In the genomic region with DNA sequence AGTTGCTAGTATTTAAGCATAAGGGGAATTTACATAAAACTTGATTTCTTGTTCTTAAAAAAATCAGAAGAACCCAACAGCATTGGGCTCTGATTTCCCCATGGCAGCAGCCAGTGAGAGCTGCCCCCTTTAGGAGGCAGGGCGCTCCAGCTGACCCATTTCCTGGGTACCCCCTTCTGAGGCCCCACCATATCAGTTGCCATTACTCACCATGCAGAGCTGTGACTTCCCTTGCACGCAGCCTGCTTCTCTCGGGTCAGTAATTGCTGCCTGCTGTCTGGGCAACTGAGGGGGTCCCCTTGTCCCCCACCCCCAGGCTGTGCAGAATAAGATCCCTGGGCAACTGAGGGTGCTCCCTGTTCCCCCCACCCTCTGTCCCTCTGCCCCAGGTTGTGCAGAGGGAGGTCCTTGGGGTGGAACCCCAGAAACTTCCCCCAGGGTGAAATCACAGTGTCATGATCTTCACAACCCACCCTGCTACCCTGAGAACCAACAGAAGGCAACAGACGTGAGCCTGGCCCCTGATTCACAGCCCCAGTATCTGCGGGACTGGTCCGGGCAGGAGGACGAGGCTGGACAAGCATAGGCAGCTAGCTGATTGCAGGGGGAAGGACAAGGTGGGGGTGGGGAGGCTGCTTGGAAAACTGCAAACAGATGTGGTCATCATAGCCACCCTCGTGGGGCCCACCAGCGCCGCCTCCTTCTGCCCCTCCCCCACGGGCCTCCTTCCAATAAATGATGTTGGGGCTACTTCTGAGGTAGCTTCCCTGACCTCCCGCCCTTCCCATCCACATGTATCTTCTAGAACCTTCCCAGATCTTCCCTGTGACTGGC, we compare ENCODE assay signal across 17 cellular contexts. TPM values are rescaled to one million over a fixed set of nuclear protein-coding genes. Genes with fewer than 3 reads are reported as not detected.
DNase-seq lines count a peak whose midpoint lies in the region; FAIRE-seq and TF ChIP-seq lines count a peak whose summit lies in the region.
"Had no signal": no experiment of that assay in that cellular context is flagged by ENCODE, and none has a peak within 500 bp of the region (broad histone marks: within the 10 kb centered on the region; RNA-seq: fewer than 3 reads in every experiment).

No MANE protein-coding gene starts in this region.

- H3K14ac ChIP-seq in mesenchymal stem cell (ENCODE audit: low read length in 2 of 2), result peak overlapping the region in 1 of 2 experiments; percentile 14

- no peak for TF ChIP-seq POLR2A in breast epithelium (IDR thresholded peaks at IDR 0.05)

- H3K18ac ChIP-seq in mesenchymal stem cell (ENCODE audit: low read depth in 1 of 2, low read length in 2 of 2), result peak overlapping the region; percentile 23 to 80

- peak overlapping the region in 1 of 2 experiments; percentile 83 for H3K4ac ChIP-seq in mesenchymal stem cell (ENCODE audit: low read depth in 1 of 2, low read length in 2 of 2)

- H2AFZ ChIP-seq in mesenchymal stem cell (ENCODE audit: low read depth, low read length), result no peak overlapping the region

- H4K8ac ChIP-seq in mesenchymal stem cell (ENCODE audit: low read length), result peak overlapping the region; percentile 89

- H3K27me3 Mint-ChIP-seq in MCF 10A (ENCODE audit: insufficient read depth, unreplicated experiment) (no peaks in the 10 kb centered on the region), endodermal cell (ENCODE audit: insufficient read depth) (peaks cover 1% of the 10 kb centered on the region)

- peak overlapping the region; percentile 74 for H2BK15ac ChIP-seq in mesenchymal stem cell (ENCODE audit: low read depth, poor library complexity, severe bottlenecking)

- no peak overlapping the region for H3K23ac ChIP-seq in mesenchymal stem cell (ENCODE audit: low read length in 2 of 2)

- no peaks in the 10 kb centered on the region for H3K4me1 ChIP-seq in breast epithelium
- H3K4me1 ChIP-seq in endodermal cell (ENCODE audit: control insufficient read depth, insufficient read depth, low read length), result peaks cover 7% of the 10 kb centered on the region
- peaks cover 11% of the 10 kb centered on the region for H3K4me1 ChIP-seq in mesenchymal stem cell (ENCODE audit: control insufficient read depth, insufficient read depth, low read depth, low read length)
- H3K4me1 ChIP-seq: A549, HAP-1, upper lobe of left lung had no signal

- peak overlapping the region in 2 of 3 donors; percentile 18 to 49 for H3K4me3 ChIP-seq in breast epithelium
- H3K4me3 ChIP-seq in endodermal cell (ENCODE audit: low read length), result no peak overlapping the region
- H3K4me3 ChIP-seq in mesenchymal stem cell (ENCODE audit: insufficient read depth in 1 of 2, low read depth in 1 of 2, low read length in 2 of 2), result peak overlapping the region in 1 of 2 experiments; percentile 65
- H3K4me3 ChIP-seq: A549, HAP-1, upper lobe of left lung had no signal

- DNase-seq in breast epithelium (ENCODE audit: low spot score in 2 of 2), result no peak
- no peak for DNase-seq in MCF 10A (ENCODE audit: unreplicated experiment)
- peak; percentile 62 for DNase-seq in endodermal cell
- peak; percentile 83 for DNase-seq in mesenchymal stem cell
- no peak for DNase-seq in urothelium cell line (ENCODE audit: low spot score)
- no peak for DNase-seq in DMS114 treated with DMSO at 0.1 percent for 48 hours (lab: John Stamatoyannopoulos, UW; ENCODE audit: unreplicated experiment)
- no peak for DNase-seq in GM19238 (ENCODE audit: insufficient read length, low spot score)
- no peak for DNase-seq in AG20443 (ENCODE audit: low spot score)
- DNase-seq: activated naive CD4-positive, alpha-beta T cell treated with anti-CD3 and anti-CD28 coated beads, Interleukin-2, amount 10 ng/mL, durations not matched to agents 7 days and 5 days; naive thymus-derived CD8-positive, alpha-beta T cell; NCI-H1105 treated with DMSO at 0.1 percent for 48 hours; NCI-H510A treated with DMSO at 0.1 percent for 48 hours; small intestine; upper lobe of left lung had no signal

- H2AK5ac ChIP-seq in mesenchymal stem cell (ENCODE audit: low read length, severe bottlenecking), result no peak overlapping the region

- H3K27me3 ChIP-seq in breast epithelium (no peaks in the 10 kb centered on the region), endodermal cell (ENCODE audit: control insufficient read depth, insufficient read depth, low read length, poor library complexity, severe bottlenecking) (no peaks in the 10 kb centered on the region), mesenchymal stem cell (ENCODE audit: control insufficient read depth in 1 of 2, insufficient read depth in 1 of 2, low read length in 2 of 2) (no peaks in the 10 kb centered on the region)
- H3K27me3 ChIP-seq: upper lobe of left lung had no signal

- POLR2A ChIA-PET in MCF 10A (lab: Yijun Ruan, JAX), result interaction anchor here (0.7 to 0.9 kb wide), 2 partner anchors 11 kb away, joined by 3 read pairs; no protein-coding TSS in a partner anchor

- H2BK5ac ChIP-seq in mesenchymal stem cell (ENCODE audit: low read depth, low read length, poor library complexity, severe bottlenecking), result no peak overlapping the region

- H3K36me3 Mint-ChIP-seq in MCF 10A (ENCODE audit: insufficient read depth, unreplicated experiment), result peaks cover 6% of the 10 kb centered on the region
- H3K36me3 Mint-ChIP-seq in endodermal cell (ENCODE audit: low read depth), result no peaks in the 10 kb centered on the region
- H3K36me3 Mint-ChIP-seq: activated naive CD4-positive, alpha-beta T cell treated with anti-CD3 and anti-CD28 coated beads, Interleukin-2, amount 10 ng/mL, durations not matched to agents 7 days and 5 days; naive thymus-derived CD8-positive, alpha-beta T cell had no signal

- H3K27ac ChIP-seq in breast epithelium, result peak overlapping the region; percentile 58 to 92
- peak overlapping the region; percentile 8 for H3K27ac ChIP-seq in endodermal cell (ENCODE audit: low read depth, low read length)
- H3K27ac ChIP-seq in mesenchymal stem cell (ENCODE audit: low read length, poor library complexity, severe bottlenecking), result no peak overlapping the region
- H3K27ac ChIP-seq: A549, upper lobe of left lung had no signal

- H3K36me3 ChIP-seq in breast epithelium (no peaks in the 10 kb centered on the region), endodermal cell (ENCODE audit: control insufficient read depth, insufficient read depth, low read length) (no peaks in the 10 kb centered on the region), mesenchymal stem cell (ENCODE audit: control insufficient read depth in 1 of 2, insufficient read depth in 2 of 2, low read depth in 1 of 2, low read length in 2 of 2) (no peaks in the 10 kb centered on the region)
- H3K36me3 ChIP-seq: HAP-1, upper lobe of left lung had no signal

- CTCF ChIA-PET in MCF 10A (lab: Yijun Ruan, JAX), result interaction anchor here (0.6 to 1.0 kb wide), 2 partner anchors 9 to 55 kb away, joined by 3 to 4 read pairs; no protein-coding TSS in a partner anchor

- peak; percentile 73 for FAIRE-seq in urothelium cell line (lab: Jason Lieb, UNC)
- FAIRE-seq: A549, frontal cortex, small intestine had no signal

- WGBS in endodermal cell (ENCODE audit: insufficient coverage in 1 of 2, insufficient read length in 1 of 2), 2 experiments, result 78 to 84% methylated on average over 9 to 12 of the region's 12 CpGs
- 39% methylated on average over 11 of the region's 12 CpGs for WGBS in mesenchymal stem cell

- no peak overlapping the region for H3K9ac ChIP-seq in endodermal cell (ENCODE audit: extremely low read depth, low read length, poor library complexity, severe bottlenecking)
- H3K9ac ChIP-seq in mesenchymal stem cell (ENCODE audit: low read length), result peak overlapping the region; percentile 79

- no peak overlapping the region for H3K27ac Mint-ChIP-seq in MCF 10A (ENCODE audit: low read depth, unreplicated experiment)
- H3K27ac Mint-ChIP-seq in endodermal cell, result no peak overlapping the region
- H3K27ac Mint-ChIP-seq: activated naive CD4-positive, alpha-beta T cell treated with anti-CD3 and anti-CD28 coated beads, Interleukin-2, amount 10 ng/mL, durations not matched to agents 7 days and 5 days had no signal

- H3K4me1 Mint-ChIP-seq in MCF 10A (ENCODE audit: insufficient read depth, unreplicated experiment), result peaks cover 5% of the 10 kb centered on the region
- peaks cover 31% of the 10 kb centered on the region for H3K4me1 Mint-ChIP-seq in endodermal cell
- H3K4me1 Mint-ChIP-seq: activated naive CD4-positive, alpha-beta T cell treated with anti-CD3 and anti-CD28 coated beads, Interleukin-2, amount 10 ng/mL, durations not matched to agents 7 days and 5 days; naive thymus-derived CD8-positive, alpha-beta T cell had no signal

- TF ChIP-seq CTCF in breast epithelium (IDR thresholded peaks at IDR 0.05) (no peak), MCF 10A (IDR thresholded peaks at IDR 0.05; ENCODE audit: unreplicated experiment) (no peak), endodermal cell (conservative IDR thresholded peaks at IDR 0.05) (no peak)

- intact Hi-C loops in breast epithelium (cut with DNase I; ENCODE audit: low total_unique reads) (no loop called here), MCF 10A (cut with micrococcal nuclease) (no loop called here)

- H3K79me1 ChIP-seq in mesenchymal stem cell (replicated peaks; ENCODE audit: low read length, poor library complexity, severe bottlenecking), result no peaks in the 10 kb centered on the region

- H3K4me2 ChIP-seq in mesenchymal stem cell (ENCODE audit: low read length, poor library complexity, severe bottlenecking), result no peak overlapping the region
- H3K4me2 ChIP-seq: A549 had no signal

- H2BK120ac ChIP-seq in mesenchymal stem cell (ENCODE audit: low read depth, low read length), result peak overlapping the region; percentile 78

- no TSS peak for BruUV-seq in MCF 10A (replicated peaks; lab: Mats Ljungman, UMichigan)

- peak overlapping the region; percentile 17 to 75 for H2BK12ac ChIP-seq in mesenchymal stem cell (ENCODE audit: low read length in 2 of 2)

- H3K4me3 Mint-ChIP-seq in MCF 10A (ENCODE audit: unreplicated experiment) (no peak overlapping the region), endodermal cell (no peak overlapping the region)
- H3K4me3 Mint-ChIP-seq: activated naive CD4-positive, alpha-beta T cell treated with anti-CD3 and anti-CD28 coated beads, Interleukin-2, amount 10 ng/mL, durations not matched to agents 7 days and 5 days had no signal

- H4K91ac ChIP-seq in mesenchymal stem cell (ENCODE audit: low read length), result peak overlapping the region; percentile 88

- no peaks in the 10 kb centered on the region for H3K9me3 ChIP-seq in breast epithelium
- H3K9me3 ChIP-seq in endodermal cell (ENCODE audit: control insufficient read depth, low read length), result no peaks in the 10 kb centered on the region
- H3K9me3 ChIP-seq in mesenchymal stem cell (ENCODE audit: control insufficient read depth, low read length), result no peaks in the 10 kb centered on the region
- H3K9me3 ChIP-seq: HAP-1, upper lobe of left lung had no signal

- H3K9me3 Mint-ChIP-seq in MCF 10A (ENCODE audit: unreplicated experiment) (no peaks in the 10 kb centered on the region), endodermal cell (no peaks in the 10 kb centered on the region)
- H3K9me3 Mint-ChIP-seq: activated naive CD4-positive, alpha-beta T cell treated with anti-CD3 and anti-CD28 coated beads, Interleukin-2, amount 10 ng/mL, durations not matched to agents 7 days and 5 days had no signal

RNA-seq across cellular contexts. Expression of a gene that starts 12.0 kb away (rescaled TPM):
- total RNA-seq in breast epithelium, result 100 to 1,000 TPM in 2 of 3 donors, 10 to 100 TPM in 1; 71.0 to 141 (median 112) TPM
- total RNA-seq in MCF 10A (2022), result 11.0 and 12.2 TPM in 2 replicates
- total RNA-seq in endodermal cell, result 10 to 100 TPM; 38.5 to 49.7 TPM
- 57.7 TPM for polyA plus RNA-seq in endodermal cell (2013, experiment 1 of 2)
- polyA plus RNA-seq in endodermal cell (2013, experiment 2 of 2), result 49.6 TPM
- 26.3 TPM for polyA plus RNA-seq in mesenchymal stem cell (2013, experiment 1 of 2)
- polyA plus RNA-seq in mesenchymal stem cell (2013, experiment 2 of 2), result 26.1 TPM

Comparison
In these comparisons a context has a peak if more than half of its experiments do, and no peak if none do; other contexts are left out.
1. DNase-seq: peak in endodermal cell (single experiment) and mesenchymal stem cell (single experiment); none in breast epithelium (0 of 2), MCF 10A (single experiment), urothelium cell line (single experiment), DMS114 treated with DMSO at 0.1 percent for 48 hours (single experiment), GM19238 (single experiment) and AG20443 (single experiment).